2 cellular contexts compared by ENCODE assay signal in the genomic region with DNA sequence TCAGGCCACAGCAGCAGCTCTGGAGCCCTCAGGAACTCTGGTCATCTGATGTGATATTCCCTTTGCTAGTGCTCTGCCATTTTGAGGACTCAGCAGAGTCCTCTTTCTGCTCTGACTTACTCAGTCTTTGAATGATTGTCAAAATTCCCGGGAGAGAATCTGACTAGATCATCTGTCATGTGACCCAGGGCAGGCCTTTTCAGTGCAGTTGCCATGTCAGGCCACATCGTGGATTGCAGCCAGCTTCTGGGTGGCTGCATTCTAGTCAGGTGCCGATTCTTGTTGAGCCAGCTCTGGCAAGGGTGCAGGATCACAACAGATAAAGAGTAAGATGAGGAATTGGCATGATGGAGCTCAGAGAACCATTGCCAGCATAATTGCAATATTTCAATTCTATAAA.
TF ChIP-seq lines count a peak whose summit lies in the region.

No MANE protein-coding gene starts in this region.

TF ChIP-seq in GM23338, 12 proteins besides CTCF, POLR2A, EP300 and RAD21 (continued from another document):
- TF ChIP-seq, protein P1, sequence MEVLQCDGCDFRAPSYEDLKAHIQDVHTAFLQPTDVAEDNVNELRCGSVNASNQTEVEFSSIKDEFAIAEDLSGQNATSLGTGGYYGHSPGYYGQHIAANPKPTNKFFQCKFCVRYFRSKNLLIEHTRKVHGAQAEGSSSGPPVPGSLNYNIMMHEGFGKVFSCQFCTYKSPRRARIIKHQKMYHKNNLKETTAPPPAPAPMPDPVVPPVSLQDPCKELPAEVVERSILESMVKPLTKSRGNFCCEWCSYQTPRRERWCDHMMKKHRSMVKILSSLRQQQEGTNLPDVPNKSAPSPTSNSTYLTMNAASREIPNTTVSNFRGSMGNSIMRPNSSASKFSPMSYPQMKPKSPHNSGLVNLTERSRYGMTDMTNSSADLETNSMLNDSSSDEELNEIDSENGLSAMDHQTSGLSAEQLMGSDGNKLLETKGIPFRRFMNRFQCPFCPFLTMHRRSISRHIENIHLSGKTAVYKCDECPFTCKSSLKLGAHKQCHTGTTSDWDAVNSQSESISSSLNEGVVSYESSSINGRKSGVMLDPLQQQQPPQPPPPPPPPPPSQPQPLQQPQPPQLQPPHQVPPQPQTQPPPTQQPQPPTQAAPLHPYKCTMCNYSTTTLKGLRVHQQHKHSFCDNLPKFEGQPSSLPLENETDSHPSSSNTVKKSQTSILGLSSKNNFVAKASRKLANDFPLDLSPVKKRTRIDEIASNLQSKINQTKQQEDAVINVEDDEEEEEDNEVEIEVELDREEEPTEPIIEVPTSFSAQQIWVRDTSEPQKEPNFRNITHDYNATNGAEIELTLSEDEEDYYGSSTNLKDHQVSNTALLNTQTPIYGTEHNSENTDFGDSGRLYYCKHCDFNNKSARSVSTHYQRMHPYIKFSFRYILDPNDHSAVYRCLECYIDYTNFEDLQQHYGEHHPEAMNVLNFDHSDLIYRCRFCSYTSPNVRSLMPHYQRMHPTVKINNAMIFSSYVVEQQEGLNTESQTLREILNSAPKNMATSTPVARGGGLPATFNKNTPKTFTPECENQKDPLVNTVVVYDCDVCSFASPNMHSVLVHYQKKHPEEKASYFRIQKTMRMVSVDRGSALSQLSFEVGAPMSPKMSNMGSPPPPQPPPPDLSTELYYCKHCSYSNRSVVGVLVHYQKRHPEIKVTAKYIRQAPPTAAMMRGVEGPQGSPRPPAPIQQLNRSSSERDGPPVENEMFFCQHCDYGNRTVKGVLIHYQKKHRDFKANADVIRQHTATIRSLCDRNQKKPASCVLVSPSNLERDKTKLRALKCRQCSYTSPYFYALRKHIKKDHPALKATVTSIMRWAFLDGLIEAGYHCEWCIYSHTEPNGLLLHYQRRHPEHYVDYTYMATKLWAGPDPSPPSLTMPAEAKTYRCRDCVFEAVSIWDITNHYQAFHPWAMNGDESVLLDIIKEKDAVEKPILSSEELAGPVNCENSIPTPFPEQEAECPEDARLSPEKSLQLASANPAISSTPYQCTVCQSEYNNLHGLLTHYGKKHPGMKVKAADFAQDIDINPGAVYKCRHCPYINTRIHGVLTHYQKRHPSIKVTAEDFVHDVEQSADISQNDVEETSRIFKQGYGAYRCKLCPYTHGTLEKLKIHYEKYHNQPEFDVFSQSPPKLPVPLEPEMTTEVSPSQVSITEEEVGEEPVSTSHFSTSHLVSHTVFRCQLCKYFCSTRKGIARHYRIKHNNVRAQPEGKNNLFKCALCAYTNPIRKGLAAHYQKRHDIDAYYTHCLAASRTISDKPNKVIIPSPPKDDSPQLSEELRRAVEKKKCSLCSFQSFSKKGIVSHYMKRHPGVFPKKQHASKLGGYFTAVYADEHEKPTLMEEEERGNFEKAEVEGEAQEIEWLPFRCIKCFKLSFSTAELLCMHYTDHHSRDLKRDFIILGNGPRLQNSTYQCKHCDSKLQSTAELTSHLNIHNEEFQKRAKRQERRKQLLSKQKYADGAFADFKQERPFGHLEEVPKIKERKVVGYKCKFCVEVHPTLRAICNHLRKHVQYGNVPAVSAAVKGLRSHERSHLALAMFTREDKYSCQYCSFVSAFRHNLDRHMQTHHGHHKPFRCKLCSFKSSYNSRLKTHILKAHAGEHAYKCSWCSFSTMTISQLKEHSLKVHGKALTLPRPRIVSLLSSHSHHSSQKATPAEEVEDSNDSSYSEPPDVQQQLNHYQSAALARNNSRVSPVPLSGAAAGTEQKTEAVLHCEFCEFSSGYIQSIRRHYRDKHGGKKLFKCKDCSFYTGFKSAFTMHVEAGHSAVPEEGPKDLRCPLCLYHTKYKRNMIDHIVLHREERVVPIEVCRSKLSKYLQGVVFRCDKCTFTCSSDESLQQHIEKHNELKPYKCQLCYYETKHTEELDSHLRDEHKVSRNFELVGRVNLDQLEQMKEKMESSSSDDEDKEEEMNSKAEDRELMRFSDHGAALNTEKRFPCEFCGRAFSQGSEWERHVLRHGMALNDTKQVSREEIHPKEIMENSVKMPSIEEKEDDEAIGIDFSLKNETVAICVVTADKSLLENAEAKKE (CRISPR knock-in tag; IDR thresholded peaks at IDR 0.05): no peak
- TF ChIP-seq CREB1 (CRISPR knock-in tag; IDR thresholded peaks at IDR 0.05; ENCODE audit: low read depth) (no peak), JUNB (IDR thresholded peaks at IDR 0.05; ENCODE audit: unreplicated experiment) (no peak), NANOG (IDR thresholded peaks at IDR 0.05; ENCODE audit: borderline replicate concordance) (no peak), POLR2AphosphoS5 (IDR thresholded peaks at IDR 0.05; ENCODE audit: low read depth) (no peak)
- TF ChIP-seq, protein P2, sequence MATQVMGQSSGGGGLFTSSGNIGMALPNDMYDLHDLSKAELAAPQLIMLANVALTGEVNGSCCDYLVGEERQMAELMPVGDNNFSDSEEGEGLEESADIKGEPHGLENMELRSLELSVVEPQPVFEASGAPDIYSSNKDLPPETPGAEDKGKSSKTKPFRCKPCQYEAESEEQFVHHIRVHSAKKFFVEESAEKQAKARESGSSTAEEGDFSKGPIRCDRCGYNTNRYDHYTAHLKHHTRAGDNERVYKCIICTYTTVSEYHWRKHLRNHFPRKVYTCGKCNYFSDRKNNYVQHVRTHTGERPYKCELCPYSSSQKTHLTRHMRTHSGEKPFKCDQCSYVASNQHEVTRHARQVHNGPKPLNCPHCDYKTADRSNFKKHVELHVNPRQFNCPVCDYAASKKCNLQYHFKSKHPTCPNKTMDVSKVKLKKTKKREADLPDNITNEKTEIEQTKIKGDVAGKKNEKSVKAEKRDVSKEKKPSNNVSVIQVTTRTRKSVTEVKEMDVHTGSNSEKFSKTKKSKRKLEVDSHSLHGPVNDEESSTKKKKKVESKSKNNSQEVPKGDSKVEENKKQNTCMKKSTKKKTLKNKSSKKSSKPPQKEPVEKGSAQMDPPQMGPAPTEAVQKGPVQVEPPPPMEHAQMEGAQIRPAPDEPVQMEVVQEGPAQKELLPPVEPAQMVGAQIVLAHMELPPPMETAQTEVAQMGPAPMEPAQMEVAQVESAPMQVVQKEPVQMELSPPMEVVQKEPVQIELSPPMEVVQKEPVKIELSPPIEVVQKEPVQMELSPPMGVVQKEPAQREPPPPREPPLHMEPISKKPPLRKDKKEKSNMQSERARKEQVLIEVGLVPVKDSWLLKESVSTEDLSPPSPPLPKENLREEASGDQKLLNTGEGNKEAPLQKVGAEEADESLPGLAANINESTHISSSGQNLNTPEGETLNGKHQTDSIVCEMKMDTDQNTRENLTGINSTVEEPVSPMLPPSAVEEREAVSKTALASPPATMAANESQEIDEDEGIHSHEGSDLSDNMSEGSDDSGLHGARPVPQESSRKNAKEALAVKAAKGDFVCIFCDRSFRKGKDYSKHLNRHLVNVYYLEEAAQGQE (IDR thresholded peaks at IDR 0.05; ENCODE audit: unreplicated experiment): no peak
TF ChIP-seq in GM23338: peak in this region for 0.

TF ChIP-seq in SK-N-SH treated with all-trans-retinoic acid at 6 μM for 48 hours, 23 proteins besides CTCF, POLR2A, EP300 and RAD21 (continued from another document):
- TF ChIP-seq, protein P3, sequence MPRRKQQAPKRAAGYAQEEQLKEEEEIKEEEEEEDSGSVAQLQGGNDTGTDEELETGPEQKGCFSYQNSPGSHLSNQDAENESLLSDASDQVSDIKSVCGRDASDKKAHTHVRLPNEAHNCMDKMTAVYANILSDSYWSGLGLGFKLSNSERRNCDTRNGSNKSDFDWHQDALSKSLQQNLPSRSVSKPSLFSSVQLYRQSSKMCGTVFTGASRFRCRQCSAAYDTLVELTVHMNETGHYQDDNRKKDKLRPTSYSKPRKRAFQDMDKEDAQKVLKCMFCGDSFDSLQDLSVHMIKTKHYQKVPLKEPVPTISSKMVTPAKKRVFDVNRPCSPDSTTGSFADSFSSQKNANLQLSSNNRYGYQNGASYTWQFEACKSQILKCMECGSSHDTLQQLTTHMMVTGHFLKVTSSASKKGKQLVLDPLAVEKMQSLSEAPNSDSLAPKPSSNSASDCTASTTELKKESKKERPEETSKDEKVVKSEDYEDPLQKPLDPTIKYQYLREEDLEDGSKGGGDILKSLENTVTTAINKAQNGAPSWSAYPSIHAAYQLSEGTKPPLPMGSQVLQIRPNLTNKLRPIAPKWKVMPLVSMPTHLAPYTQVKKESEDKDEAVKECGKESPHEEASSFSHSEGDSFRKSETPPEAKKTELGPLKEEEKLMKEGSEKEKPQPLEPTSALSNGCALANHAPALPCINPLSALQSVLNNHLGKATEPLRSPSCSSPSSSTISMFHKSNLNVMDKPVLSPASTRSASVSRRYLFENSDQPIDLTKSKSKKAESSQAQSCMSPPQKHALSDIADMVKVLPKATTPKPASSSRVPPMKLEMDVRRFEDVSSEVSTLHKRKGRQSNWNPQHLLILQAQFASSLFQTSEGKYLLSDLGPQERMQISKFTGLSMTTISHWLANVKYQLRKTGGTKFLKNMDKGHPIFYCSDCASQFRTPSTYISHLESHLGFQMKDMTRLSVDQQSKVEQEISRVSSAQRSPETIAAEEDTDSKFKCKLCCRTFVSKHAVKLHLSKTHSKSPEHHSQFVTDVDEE (CRISPR knock-in tag; IDR thresholded peaks at IDR 0.05): no peak
- TF ChIP-seq ESRRG (CRISPR knock-in tag; IDR thresholded peaks at IDR 0.05): no peak
- TF ChIP-seq, protein P4, sequence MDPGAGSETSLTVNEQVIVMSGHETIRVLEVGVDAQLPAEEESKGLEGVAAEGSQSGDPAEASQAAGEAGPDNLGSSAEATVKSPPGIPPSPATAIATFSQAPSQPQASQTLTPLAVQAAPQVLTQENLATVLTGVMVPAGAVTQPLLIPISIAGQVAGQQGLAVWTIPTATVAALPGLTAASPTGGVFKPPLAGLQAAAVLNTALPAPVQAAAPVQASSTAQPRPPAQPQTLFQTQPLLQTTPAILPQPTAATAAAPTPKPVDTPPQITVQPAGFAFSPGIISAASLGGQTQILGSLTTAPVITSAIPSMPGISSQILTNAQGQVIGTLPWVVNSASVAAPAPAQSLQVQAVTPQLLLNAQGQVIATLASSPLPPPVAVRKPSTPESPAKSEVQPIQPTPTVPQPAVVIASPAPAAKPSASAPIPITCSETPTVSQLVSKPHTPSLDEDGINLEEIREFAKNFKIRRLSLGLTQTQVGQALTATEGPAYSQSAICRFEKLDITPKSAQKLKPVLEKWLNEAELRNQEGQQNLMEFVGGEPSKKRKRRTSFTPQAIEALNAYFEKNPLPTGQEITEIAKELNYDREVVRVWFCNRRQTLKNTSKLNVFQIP (CRISPR knock-in tag; IDR thresholded peaks at IDR 0.05; ENCODE audit: borderline replicate concordance, low read depth): no peak
- TF ChIP-seq SNAI2 (CRISPR knock-in tag; IDR thresholded peaks at IDR 0.05): no peak
